ENCODE assay signal across 28 cellular contexts in genomic region chr1:202272446-202272845, GRCh38.
"Had no signal": no experiment of that assay in that cellular context is flagged by ENCODE, and none has a peak within 500 bp of the region (broad histone marks: within the 10 kb centered on the region; RNA-seq: fewer than 3 reads in every experiment).

No MANE protein-coding gene starts in this region.

- ATAC-seq: activated CD4-positive, CD25-positive, alpha-beta regulatory T cell treated with anti-CD3 and anti-CD28 coated beads, Interleukin-2, amount 50 U/mL, for 24 hours; activated T-cell treated with anti-CD3 and anti-CD28 coated beads, Interleukin-2, amount 50 U/mL, for 72 hours; gastrocnemius medialis; left cardiac atrium; naive thymus-derived CD4-positive, alpha-beta T cell; pancreas; psoas muscle; stimulated activated memory B cell treated with anti-CD40 and anti-IgM and Interleukin-4, amounts not matched to agents 10 μg/mL and 1 μg/mL and 100 μg/mL, for 72 hours; stimulated activated naive CD8-positive, alpha-beta T cell treated with anti-CD3 and anti-CD28 coated beads, Interleukin-15, amount 100 ng/mL, for 72 hours had no signal

- H3K27me3 Mint-ChIP-seq: central memory CD8-positive, alpha-beta T cell; stimulated activated naive CD8-positive, alpha-beta T cell treated with anti-CD3 and anti-CD28 coated beads, Interleukin-15, amount 100 ng/mL, for 72 hours had no signal

- DNase-seq: activated CD4-positive, alpha-beta T cell treated with anti-CD3 and anti-CD28 coated beads for 48 hours; activated CD4-positive, alpha-beta T cell treated with anti-CD3 and anti-CD28 coated beads, Interleukin-2, amount 50 U/mL, for 48 hours; activated naive CD4-positive, alpha-beta T cell; activated T-cell treated with anti-CD3 and anti-CD28 coated beads for 4 hours; activated T-cell treated with anti-CD3 and anti-CD28 coated beads, Interleukin-2, amount 50 U/mL, for 72 hours; effector CD8-positive, alpha-beta T cell; gastrocnemius medialis; glutamatergic neuron; left cardiac atrium; mammary epithelial cell; naive thymus-derived CD4-positive, alpha-beta T cell; pancreas; psoas muscle; sigmoid colon; small intestine; stimulated activated CD4-positive, alpha-beta T cell treated with anti-CD3 and anti-CD28 coated beads, Interleukin-1b, Interleukin-23, amount 100 ng/mL, for 48 hours; stimulated activated CD4-positive, alpha-beta T cell treated with anti-CD3 and anti-CD28 coated beads, Interleukin-4, amount 100 ng/mL, for 4 hours; stimulated activated CD8-positive, alpha-beta memory T cell treated with anti-CD3 and anti-CD28 coated beads, Interleukin-4, amount 100 ng/mL, for 48 hours; stimulated activated naive CD8-positive, alpha-beta T cell treated with anti-CD3 and anti-CD28 coated beads, Interleukin-15, amount 100 ng/mL, for 72 hours; thyroid gland; upper lobe of left lung had no signal

- H3K27me3 ChIP-seq: gastrocnemius medialis, pancreas, thyroid gland, upper lobe of left lung had no signal

- H3K4me3 ChIP-seq: gastrocnemius medialis, hepatocyte, pancreas, psoas muscle, sigmoid colon, thyroid gland, upper lobe of left lung had no signal

- H3K27ac Mint-ChIP-seq: activated naive CD8-positive, alpha-beta T cell; activated T-cell treated with anti-CD3 and anti-CD28 coated beads, Interleukin-2, amount 50 U/mL, for 72 hours; mesothelial cell of epicardium; naive thymus-derived CD4-positive, alpha-beta T cell; stimulated activated memory B cell treated with anti-CD40 and anti-IgM and Interleukin-4, amounts not matched to agents 10 μg/mL and 1 μg/mL and 100 μg/mL, for 72 hours; stimulated activated naive CD8-positive, alpha-beta T cell treated with anti-CD3 and anti-CD28 coated beads, Interleukin-15, amount 100 ng/mL, for 72 hours had no signal

- H3K4me1 ChIP-seq: gastrocnemius medialis, pancreas, psoas muscle, sigmoid colon, upper lobe of left lung had no signal

- H3K27ac ChIP-seq: gastrocnemius medialis, hepatocyte, pancreas, psoas muscle, sigmoid colon, thyroid gland, upper lobe of left lung, VCaP had no signal

- H3K9me3 ChIP-seq: gastrocnemius medialis, pancreas, psoas muscle, sigmoid colon, thyroid gland, upper lobe of left lung had no signal

- H3K36me3 Mint-ChIP-seq: activated naive CD8-positive, alpha-beta T cell; mesothelial cell of epicardium; naive thymus-derived CD4-positive, alpha-beta T cell; stimulated activated memory B cell treated with anti-CD40 and anti-IgM and Interleukin-4, amounts not matched to agents 10 μg/mL and 1 μg/mL and 100 μg/mL, for 72 hours had no signal

- H3K36me3 ChIP-seq: gastrocnemius medialis, pancreas, sigmoid colon, thyroid gland, upper lobe of left lung had no signal

- H3K4me1 Mint-ChIP-seq: stimulated activated memory B cell treated with anti-CD40 and anti-IgM and Interleukin-4, amounts not matched to agents 10 μg/mL and 1 μg/mL and 100 μg/mL, for 72 hours; stimulated activated naive CD8-positive, alpha-beta T cell treated with anti-CD3 and anti-CD28 coated beads, Interleukin-15, amount 100 ng/mL, for 72 hours had no signal

- H3K9me3 Mint-ChIP-seq: activated T-cell treated with anti-CD3 and anti-CD28 coated beads, Interleukin-2, amount 50 U/mL, for 72 hours; central memory CD8-positive, alpha-beta T cell; mesothelial cell of epicardium; naive thymus-derived CD4-positive, alpha-beta T cell; stimulated activated memory B cell treated with anti-CD40 and anti-IgM and Interleukin-4, amounts not matched to agents 10 μg/mL and 1 μg/mL and 100 μg/mL, for 72 hours; stimulated activated naive CD8-positive, alpha-beta T cell treated with anti-CD3 and anti-CD28 coated beads, Interleukin-15, amount 100 ng/mL, for 72 hours had no signal

- H3K4me3 Mint-ChIP-seq: activated naive CD8-positive, alpha-beta T cell; activated T-cell treated with anti-CD3 and anti-CD28 coated beads, Interleukin-2, amount 50 U/mL, for 72 hours; central memory CD8-positive, alpha-beta T cell; mesothelial cell of epicardium; naive thymus-derived CD4-positive, alpha-beta T cell; stimulated activated memory B cell treated with anti-CD40 and anti-IgM and Interleukin-4, amounts not matched to agents 10 μg/mL and 1 μg/mL and 100 μg/mL, for 72 hours; stimulated activated naive CD8-positive, alpha-beta T cell treated with anti-CD3 and anti-CD28 coated beads, Interleukin-15, amount 100 ng/mL, for 72 hours had no signal
